Comparison of ENCODE assay signal across 1 cellular context in genomic region chr11:2824851-2825250, GRCh38.
TF ChIP-seq lines count a peak whose summit lies in the region.

No MANE protein-coding gene starts in this region.

TF ChIP-seq in SK-N-SH, 30 proteins besides CTCF, POLR2A, EP300 and RAD21 (continued from another document):
- TF ChIP-seq USF1 (IDR thresholded peaks at IDR 0.05; ENCODE audit: borderline replicate concordance, low read depth) (no peak), YY1 (IDR thresholded peaks at IDR 0.05; ENCODE audit: low read depth) (no peak), ZBTB33 (IDR thresholded peaks at IDR 0.05; ENCODE audit: borderline replicate concordance, low read depth) (no peak), RFX5 (IDR thresholded peaks at IDR 0.05; ENCODE audit: low read length) (no peak), FOXJ3 (CRISPR knock-in tag; IDR thresholded peaks at IDR 0.05) (no peak)
